9 cellular contexts compared by ENCODE assay signal in the genomic region with DNA sequence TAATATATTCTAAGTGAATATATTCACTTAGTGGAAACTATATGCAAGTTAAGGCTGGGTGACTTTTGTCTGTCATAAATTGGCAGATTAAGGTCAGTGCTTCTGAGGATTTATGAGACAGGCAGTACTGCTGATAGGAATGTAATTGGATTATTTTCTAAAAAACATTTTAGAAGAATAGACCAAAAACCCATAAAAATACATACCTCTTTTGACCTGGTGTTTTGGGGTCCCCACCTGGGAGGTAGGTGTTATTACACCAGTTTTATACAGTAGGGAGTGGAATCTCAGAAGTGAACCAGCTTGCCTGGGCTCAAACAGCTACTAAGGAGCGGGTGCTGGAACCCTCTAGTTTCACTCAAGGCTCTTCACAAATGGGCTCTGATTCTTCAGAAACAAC. TPM values are rescaled to one million over a fixed set of nuclear protein-coding genes. Genes with fewer than 3 reads are reported as not detected.
DNase-seq lines count a peak whose midpoint lies in the region; ATAC-seq and TF ChIP-seq lines count a peak whose summit lies in the region.
"Had no signal": no experiment of that assay in that cellular context is flagged by ENCODE, and none has a peak within 500 bp of the region (broad histone marks: within the 10 kb centered on the region; RNA-seq: fewer than 3 reads in every experiment).

No MANE protein-coding gene starts in this region.

- DNase-seq in ACHN (peak; percentile 33), GM10266 (ENCODE audit: extremely low spot score) (no peak), OCI-LY7 (ENCODE audit: low spot score) (peak; percentile 13), fibroblast of pulmonary artery (ENCODE audit: low read depth) (no peak), DMS79 treated with DMSO at 0.1 percent for 48 hours (lab: John Stamatoyannopoulos, UW) (no peak), MG63 (no peak)
- DNase-seq: NCI-H2227 treated with DMSO at 0.1 percent for 48 hours had no signal

- CTCF ChIA-PET in OCI-LY7 (lab: Charles Lee; ENCODE audit: unreplicated experiment): no interaction called here

- ATAC-seq in HG03280 (IDR thresholded peaks at IDR 0.05; ENCODE audit: unreplicated experiment): no peak
- no peak for ATAC-seq in HG02678 (IDR thresholded peaks at IDR 0.05; ENCODE audit: unreplicated experiment)

- H4K20me1 ChIP-seq in OCI-LY7 (ENCODE audit: insufficient read depth, low read length): no peaks in the 10 kb centered on the region

- no TSS peak for BruUV-seq in OCI-LY7 (replicated peaks; lab: Mats Ljungman, UMichigan)

- H3K9me3 ChIP-seq in OCI-LY7 (ENCODE audit: low read length): no peaks in the 10 kb centered on the region
- no peaks in the 10 kb centered on the region for H3K9me3 ChIP-seq in MG63

- H3K36me3 ChIP-seq in OCI-LY7 (ENCODE audit: insufficient read depth, low read length): peaks cover 58% of the 10 kb centered on the region
- H3K36me3 ChIP-seq in MG63: peaks cover 50% of the 10 kb centered on the region

- intact Hi-C loops in OCI-LY7 (cut with micrococcal nuclease; ENCODE audit: unreplicated experiment): no loop called here

- TF ChIP-seq CTCF in GM10266 (IDR thresholded peaks at IDR 0.05; ENCODE audit: control insufficient read depth, insufficient read depth, low read depth, missing control alignments): peak; percentile 36
- peak; percentile 73 for TF ChIP-seq CTCF in OCI-LY7 (conservative IDR thresholded peaks at IDR 0.05; ENCODE audit: low read length)
- TF ChIP-seq CTCF in fibroblast of pulmonary artery (IDR thresholded peaks at IDR 0.05; ENCODE audit: low read length, missing control alignments): peak; percentile 1

- POLR2A ChIA-PET in OCI-LY7 (lab: Charles Lee): interaction anchor here (0.7 kb wide), 1 partner anchor 23 kb away, joined by 3 read pairs; no protein-coding TSS in a partner anchor

- no peaks in the 10 kb centered on the region for H3K79me2 ChIP-seq in OCI-LY7 (ENCODE audit: insufficient read depth, low read depth, low read length)

- H2AFZ ChIP-seq in OCI-LY7 (ENCODE audit: low read length): no peak overlapping the region

- in situ Hi-C loops in ACHN (cut with HindIII; ENCODE audit: low pct_ligation_motif_present, low pct_unique_long_range_greater_than_20kb, low sequenced_read_pairs): no loop called here

- H3K4me3 ChIP-seq in OCI-LY7 (ENCODE audit: low read depth, low read length, poor library complexity, severe bottlenecking) (no peak overlapping the region), fibroblast of pulmonary artery (replicated peaks; ENCODE audit: low read depth, low read length) (no peak overlapping the region), MG63 (no peak overlapping the region)

- no peaks in the 10 kb centered on the region for H3K27me3 ChIP-seq in MG63

- H3K27ac ChIP-seq in OCI-LY7 (ENCODE audit: low read depth, low read length, poor library complexity, severe bottlenecking): no peak overlapping the region

- H3K4me2 ChIP-seq in OCI-LY7 (ENCODE audit: low read length): no peak overlapping the region

- H3K4me1 ChIP-seq in OCI-LY7 (ENCODE audit: insufficient read depth, low read length, poor library complexity, severe bottlenecking): no peaks in the 10 kb centered on the region

- H3K9me2 ChIP-seq in OCI-LY7 (ENCODE audit: insufficient read depth, low read length): no peaks in the 10 kb centered on the region

RNA-seq across cellular contexts. Expression of a gene that starts 25.3 kb away (rescaled TPM):
- 28.9 and 50.5 TPM in 2 replicates for total RNA-seq in OCI-LY7 (2014; rRNA removed; shearing (Covaris generic))
- 22.3 and 27.7 TPM in 2 replicates for total RNA-seq in OCI-LY7 (2022)
- total RNA-seq in MG63 (2014; rRNA removed; shearing (Covaris generic); ENCODE audit: low replicate concordance): 15.2 and 18.3 TPM in 2 replicates

Comparison
In these comparisons a context has a peak if more than half of its experiments do, and no peak if none do; other contexts are left out.
1. DNase-seq: peak in ACHN (single experiment) and OCI-LY7 (single experiment); none in GM10266 (single experiment), fibroblast of pulmonary artery (single experiment), DMS79 treated with DMSO at 0.1 percent for 48 hours (single experiment) and MG63 (single experiment).
2. CTCF ChIP-seq: peak in every context shown above with its lines; median percentile 73 in OCI-LY7; 36 in GM10266; 1 in fibroblast of pulmonary artery.